ENCODE assay signal across 19 cellular contexts in the genomic region with DNA sequence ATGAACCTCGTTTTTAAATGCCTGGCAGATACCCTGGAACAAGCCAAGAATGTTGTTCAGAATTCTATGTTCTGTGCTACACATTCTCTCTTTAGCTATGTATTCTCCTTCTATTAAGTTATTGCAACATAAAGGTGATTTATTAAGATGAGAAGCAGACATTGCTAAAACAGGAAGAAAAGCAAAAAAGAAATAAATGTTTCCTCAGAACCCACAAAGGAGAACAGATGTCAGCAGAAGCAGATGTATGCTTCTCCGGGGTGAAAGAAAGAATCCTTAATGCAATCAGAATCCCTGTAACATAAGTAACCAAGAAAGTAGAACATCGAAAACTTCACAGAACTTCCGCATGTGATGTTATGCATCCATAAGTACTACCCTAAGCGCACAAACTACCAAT.
DNase-seq lines count a peak whose midpoint lies in the region; ATAC-seq and TF ChIP-seq lines count a peak whose summit lies in the region.
"Had no signal": no experiment of that assay in that cellular context is flagged by ENCODE, and none has a peak within 500 bp of the region (broad histone marks: within the 10 kb centered on the region; RNA-seq: fewer than 3 reads in every experiment).

No MANE protein-coding gene starts in this region.

- peak; percentile 7 for DNase-seq in GM03348 (ENCODE audit: low spot score)
- DNase-seq in NOMO-1 treated with DMSO at 0.1 percent for 48 hours (lab: John Stamatoyannopoulos, UW; ENCODE audit: unreplicated experiment): peak; percentile 96
- DNase-seq in choroid plexus epithelial cell (ENCODE audit: low read depth): peak; percentile 57
- DNase-seq in stomach: no peak
- no peak for DNase-seq in HAP-1 (ENCODE audit: low spot score in 2 of 2)
- no peak for DNase-seq in hepatic stellate cell (ENCODE audit: low spot score)
- DNase-seq: AML-193; Caco-2; CD4-positive, CD25-positive, alpha-beta regulatory T cell; H9; NCI-H1048; NCI-H1436 treated with DMSO at 0.1 percent for 48 hours; NCI-H2029 treated with DMSO at 0.1 percent for 48 hours; NCI-H510A treated with DMSO at 0.1 percent for 48 hours; NCI-H82; SHP77 had no signal

- no peaks in the 10 kb centered on the region for H3K9me3 ChIP-seq in neutrophil
- no peaks in the 10 kb centered on the region for H3K9me3 ChIP-seq in stomach
- H3K9me3 ChIP-seq in HAP-1: no peaks in the 10 kb centered on the region
- H3K9me3 ChIP-seq: Caco-2 had no signal

- H3K36me3 ChIP-seq in neutrophil (no peaks in the 10 kb centered on the region), stomach (no peaks in the 10 kb centered on the region), HAP-1 (replicated peaks) (no peaks in the 10 kb centered on the region)

- intact Hi-C loops in stomach (cut with DNase I; ENCODE audit: low total_unique reads): no loop called here

- TF ChIP-seq EP300 in stomach (IDR thresholded peaks at IDR 0.05): no peak

- TF ChIP-seq CTCF in choroid plexus epithelial cell (conservative IDR thresholded peaks at IDR 0.05; ENCODE audit: low read depth, low read length): no peak
- no peak for TF ChIP-seq CTCF in neutrophil (IDR thresholded peaks at IDR 0.05)
- no peak for TF ChIP-seq CTCF in stomach (IDR thresholded peaks at IDR 0.05)

- H3K27me3 ChIP-seq in neutrophil: no peaks in the 10 kb centered on the region
- no peaks in the 10 kb centered on the region for H3K27me3 ChIP-seq in stomach
- H3K27me3 ChIP-seq in HAP-1 (ENCODE audit: low read depth): no peaks in the 10 kb centered on the region

- in situ Hi-C loops in HAP-1 (cut with MboI; ENCODE audit: low sequenced_read_pairs): no loop called here

- H3K27ac ChIP-seq in neutrophil (peak overlapping the region; percentile 49), stomach (no peak overlapping the region)

- H3K4me1 ChIP-seq in neutrophil (ENCODE audit: control insufficient read depth in 1 of 2, insufficient read depth in 1 of 2, low read depth in 1 of 2, low read length in 1 of 2): peaks cover 19 to 31% of the 10 kb centered on the region in 2 experiments
- no peaks in the 10 kb centered on the region for H3K4me1 ChIP-seq in stomach
- H3K4me1 ChIP-seq in HAP-1: peaks cover 3% of the 10 kb centered on the region; the same call in 1 of the 2 replicates
- H3K4me1 ChIP-seq: Caco-2 had no signal

- WGBS in stomach, 5 donors: 57 to 70% (median 60%) methylated on average over 5 of the region's 5 CpGs

- no peak for ATAC-seq in HG03097 (IDR thresholded peaks at IDR 0.05; ENCODE audit: low FRiP score, unreplicated experiment)
- ATAC-seq: SK-N-SH treated with all-trans-retinoic acid at 6 μM for 48 hours had no signal

- TF ChIP-seq POLR2A in stomach (IDR thresholded peaks at IDR 0.05): no peak

- no peak overlapping the region for H3K4me3 ChIP-seq in choroid plexus epithelial cell (ENCODE audit: low read depth, low read length)
- H3K4me3 ChIP-seq in neutrophil (ENCODE audit: low read depth in 1 of 2, low read length in 1 of 2): no peak overlapping the region
- no peak overlapping the region for H3K4me3 ChIP-seq in stomach
- H3K4me3 ChIP-seq in HAP-1: no peak overlapping the region

Comparison
In these comparisons a context has a peak if more than half of its experiments do, and no peak if none do; other contexts are left out.
1. DNase-seq: peak in GM03348 (single experiment), NOMO-1 treated with DMSO at 0.1 percent for 48 hours (single experiment) and choroid plexus epithelial cell (single experiment); none in stomach (single experiment), HAP-1 (0 of 2) and hepatic stellate cell (single experiment).